27 cellular contexts compared by ENCODE assay signal in the genomic region with DNA sequence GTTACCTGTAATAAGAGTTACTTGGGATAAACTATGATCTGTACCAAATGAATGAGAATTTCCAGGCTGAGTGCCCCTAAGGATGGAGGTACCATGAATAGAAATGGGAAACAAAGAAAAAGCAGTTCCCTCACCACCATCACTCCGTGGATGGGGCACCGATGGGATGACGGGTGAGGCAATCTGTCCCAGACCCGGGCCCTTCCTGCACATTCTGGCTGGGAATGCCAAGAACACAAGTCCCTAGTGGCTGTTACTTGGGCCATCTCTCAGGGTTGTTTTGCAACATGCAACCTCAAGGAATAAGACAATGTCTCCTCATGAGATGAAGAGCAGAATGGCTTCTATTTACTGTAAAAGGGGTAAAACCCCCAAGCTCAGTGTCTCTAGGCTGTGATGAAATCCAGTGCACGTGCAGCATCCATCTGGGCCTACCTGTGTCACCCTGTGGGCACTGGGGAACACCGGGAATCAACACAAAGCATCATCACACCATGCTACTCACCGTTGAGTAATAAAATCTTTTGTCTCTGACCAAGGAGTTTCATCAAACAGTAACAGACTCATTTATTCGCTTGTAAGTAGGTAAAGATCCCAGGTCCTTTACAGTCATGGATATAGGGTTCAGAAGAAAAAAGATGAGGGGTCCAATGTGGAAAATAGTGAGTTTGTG.
"Had no signal": no experiment of that assay in that cellular context is flagged by ENCODE, and none has a peak within 500 bp of the region (broad histone marks: within the 10 kb centered on the region; RNA-seq: fewer than 3 reads in every experiment).

No MANE protein-coding gene starts in this region.

- H3K27me3 ChIP-seq: hepatocyte, neural progenitor cell, neutrophil, right lobe of liver, suprapubic skin, tibial artery, upper lobe of right lung had no signal

- H3K36me3 ChIP-seq: neural progenitor cell, right lobe of liver had no signal

- FAIRE-seq: urothelium cell line had no signal

- H3K9me3 Mint-ChIP-seq: memory B cell; naive thymus-derived CD4-positive, alpha-beta T cell; nephron; neural progenitor cell; stimulated activated naive CD8-positive, alpha-beta T cell treated with anti-CD3 and anti-CD28 coated beads, Interleukin-15, Interleukin-2, amounts not matched to agents 100 ng/mL and 50 ng/mL, for 24 hours had no signal

- H3K4me3 Mint-ChIP-seq: memory B cell; naive thymus-derived CD4-positive, alpha-beta T cell; nephron; neural progenitor cell; stimulated activated naive CD8-positive, alpha-beta T cell treated with anti-CD3 and anti-CD28 coated beads, Interleukin-15, Interleukin-2, amounts not matched to agents 100 ng/mL and 50 ng/mL, for 24 hours had no signal

- H3K27me3 Mint-ChIP-seq: memory B cell had no signal

- DNase-seq: islet precursor cell; left ventricle myocardium inferior; midbrain; mucosa of descending colon; naive thymus-derived CD4-positive, alpha-beta T cell; occipital lobe; right lobe of liver; stimulated activated CD4-positive, alpha-beta T cell treated with anti-CD3 and anti-CD28 coated beads, Interleukin-12 subunit alpha, Interleukin-12 subunit beta, amount 100 ng/mL, for 4 hours; stimulated activated CD4-positive, alpha-beta T cell treated with anti-CD3 and anti-CD28 coated beads, Interleukin-15, amount 100 ng/mL, for 24 hours; stimulated activated CD4-positive, alpha-beta T cell treated with anti-CD3 and anti-CD28 coated beads, Interleukin-2, amount 100 ng/mL, for 24 hours; stimulated activated CD4-positive, alpha-beta T cell treated with anti-CD3 and anti-CD28 coated beads, Interleukin-4, amount 100 ng/mL, for 1 hour; stimulated activated naive CD4-positive, alpha-beta T cell; tibial artery; upper lobe of right lung had no signal

- H3K4me3 ChIP-seq: hepatocyte, left ventricle myocardium inferior, lung, mucosa of descending colon, neural progenitor cell, psoas muscle, right lobe of liver, skin epidermis, suprapubic skin, thoracic aorta, tibial artery, upper lobe of right lung had no signal

- H3K27ac ChIP-seq: hepatocyte, left ventricle myocardium inferior, neural progenitor cell, neutrophil, parathyroid adenoma, psoas muscle, right lobe of liver, skin epidermis, suprapubic skin, thoracic aorta, tibial artery, upper lobe of right lung had no signal

- H3K27ac Mint-ChIP-seq: nephron; neural progenitor cell; stimulated activated naive CD8-positive, alpha-beta T cell treated with anti-CD3 and anti-CD28 coated beads, Interleukin-15, Interleukin-2, amounts not matched to agents 100 ng/mL and 50 ng/mL, for 24 hours had no signal

- ATAC-seq: mucosa of descending colon; naive thymus-derived CD4-positive, alpha-beta T cell; right lobe of liver; upper lobe of right lung had no signal
